8 cellular contexts compared by ENCODE assay signal in genomic region chr6:108847738-108848115, GRCh38. TPM values are rescaled to one million over a fixed set of nuclear protein-coding genes. Genes with fewer than 3 reads are reported as not detected.
DNase-seq lines count a peak whose midpoint lies in the region; ATAC-seq and TF ChIP-seq lines count a peak whose summit lies in the region.

No MANE protein-coding gene starts in this region.

- H3K27me3 ChIP-seq in right lobe of liver (no peaks in the 10 kb centered on the region), upper lobe of right lung (no peaks in the 10 kb centered on the region)

- H3K4me1 Mint-ChIP-seq in activated naive CD4-positive, alpha-beta T cell treated with anti-CD3 and anti-CD28 coated beads, Interleukin-2, amount 50 U/mL, for 24 hours: peaks cover 23% of the 10 kb centered on the region

- H3K27ac ChIP-seq in right lobe of liver: peak overlapping the region in 2 of 3 donors; percentile 16 to 64
- peak overlapping the region; percentile 87 for H3K27ac ChIP-seq in upper lobe of right lung

- intact Hi-C loops in right lobe of liver (cut with DNase I) (no loop called here), upper lobe of right lung (cut with DNase I) (no loop called here)

- H3K4me1 ChIP-seq in right lobe of liver (peaks cover 0 to 14% (median 4%) of the 10 kb centered on the region in 4 donors), upper lobe of right lung (peaks cover 31% of the 10 kb centered on the region)

- no peak for TF ChIP-seq POLR2A in right lobe of liver (IDR thresholded peaks at IDR 0.05)

- no peaks in the 10 kb centered on the region for H3K27me3 Mint-ChIP-seq in activated naive CD4-positive, alpha-beta T cell treated with anti-CD3 and anti-CD28 coated beads, Interleukin-2, amount 50 U/mL, for 24 hours

- H3K9me3 Mint-ChIP-seq in activated naive CD4-positive, alpha-beta T cell treated with anti-CD3 and anti-CD28 coated beads, Interleukin-2, amount 50 U/mL, for 24 hours: no peaks in the 10 kb centered on the region

- peak overlapping the region; percentile 73 for H3K4me3 ChIP-seq in astrocyte of the spinal cord (ENCODE audit: low read depth, low read length)
- peak overlapping the region; percentile 77 to 81 (median 78) for H3K4me3 ChIP-seq in right lobe of liver
- peak overlapping the region; percentile 90 for H3K4me3 ChIP-seq in upper lobe of right lung

- no peaks in the 10 kb centered on the region for H3K36me3 ChIP-seq in right lobe of liver
- H3K36me3 ChIP-seq in upper lobe of right lung: no peaks in the 10 kb centered on the region

- no peak for DNase-seq in activated naive CD4-positive, alpha-beta T cell treated with Interleukin-2 at 50 U/mL for 16 hours
- DNase-seq in astrocyte of the spinal cord (ENCODE audit: low read depth, low spot score) (no peak), right lobe of liver (no peak), upper lobe of right lung (no peak), amniotic stem cell (lab: John Stamatoyannopoulos, UW) (no peak)
- no peak for DNase-seq in stimulated activated CD4-positive, alpha-beta T cell treated with anti-CD3 and anti-CD28 coated beads, Interleukin-4, amount 100 ng/mL, for 1 hour
- no peak for DNase-seq in activated CD4-positive, CD25-positive, alpha-beta regulatory T cell (lab: John Stamatoyannopoulos, UW)

- no peak for TF ChIP-seq CTCF in astrocyte of the spinal cord (IDR thresholded peaks at IDR 0.05; ENCODE audit: low read depth, low read length)
- no peak for TF ChIP-seq CTCF in right lobe of liver (IDR thresholded peaks at IDR 0.05)
- TF ChIP-seq CTCF in upper lobe of right lung (IDR thresholded peaks at IDR 0.05): no peak

- WGBS in right lobe of liver (ENCODE audit: insufficient coverage, low coverage, low lambda C conversion rate, missing lambda C conversion rate): 41% methylated on average over 11 of the region's 12 CpGs

- no peaks in the 10 kb centered on the region for H3K36me3 Mint-ChIP-seq in activated naive CD4-positive, alpha-beta T cell treated with anti-CD3 and anti-CD28 coated beads, Interleukin-2, amount 50 U/mL, for 24 hours

- peak overlapping the region; percentile 68 for H3K27ac Mint-ChIP-seq in activated naive CD4-positive, alpha-beta T cell treated with anti-CD3 and anti-CD28 coated beads, Interleukin-2, amount 50 U/mL, for 24 hours

- H3K9me3 ChIP-seq in right lobe of liver: no peaks in the 10 kb centered on the region
- no peaks in the 10 kb centered on the region for H3K9me3 ChIP-seq in upper lobe of right lung

- no peak for ATAC-seq in right lobe of liver
- no peak for ATAC-seq in upper lobe of right lung

- in situ Hi-C loops in astrocyte of the spinal cord (cut with HindIII; ENCODE audit: low sequenced_read_pairs): no loop called here

- peak overlapping the region; percentile 91 for H3K4me3 Mint-ChIP-seq in activated naive CD4-positive, alpha-beta T cell treated with anti-CD3 and anti-CD28 coated beads, Interleukin-2, amount 50 U/mL, for 24 hours

RNA-seq across cellular contexts. Expression of gene ARMC2, which starts 0.5 kb away (rescaled TPM):
- total RNA-seq in right lobe of liver: 1 to 10 TPM in 3 of 6 experiments, under 1 TPM in 3; 0.86 to 1.9 (median 1.0) TPM
- 5.8 TPM for total RNA-seq in upper lobe of right lung
